ENCODE assay signal across 13 cellular contexts in genomic region chr11:70464509-70465361, GRCh38.
"Had no signal": no experiment of that assay in that cellular context is flagged by ENCODE, and none has a peak within 500 bp of the region (broad histone marks: within the 10 kb centered on the region; RNA-seq: fewer than 3 reads in every experiment).

No MANE protein-coding gene starts in this region.

- H3K27ac ChIP-seq: body of pancreas, prostate gland, sigmoid colon, vagina had no signal

- H3K9me3 ChIP-seq: body of pancreas, prostate gland, sigmoid colon, vagina had no signal

- ATAC-seq: body of pancreas; effector memory CD8-positive, alpha-beta T cell; naive thymus-derived CD4-positive, alpha-beta T cell had no signal

- H3K4me3 ChIP-seq: body of pancreas, prostate gland, sigmoid colon, vagina had no signal

- H3K27me3 ChIP-seq: body of pancreas, vagina had no signal

- DNase-seq: activated CD4-positive, alpha-beta T cell treated with anti-CD3 and anti-CD28 coated beads, Interleukin-2, amount 50 U/mL, for 1 hour; activated CD4-positive, CD25-positive, alpha-beta regulatory T cell; activated naive CD4-positive, alpha-beta T cell treated with anti-CD3 and anti-CD28 coated beads, Interleukin-2, amount 50 U/mL, for 16 hours; activated T-cell treated with anti-CD3 and anti-CD28 coated beads for 4 hours; body of pancreas; effector memory CD8-positive, alpha-beta T cell; hippocampal formation; naive thymus-derived CD4-positive, alpha-beta T cell; nucleus accumbens; sigmoid colon; stimulated activated CD4-positive, alpha-beta T cell treated with anti-CD3 and anti-CD28 coated beads, Interleukin-2, amount 100 ng/mL, for 48 hours had no signal

- H3K4me1 ChIP-seq: body of pancreas, prostate gland, vagina had no signal

- H3K36me3 ChIP-seq: prostate gland, sigmoid colon, vagina had no signal
